ENCODE assay signal across 8 cellular contexts in genomic region chr1:161725888-161726630, GRCh38. TPM values are rescaled to one million over a fixed set of nuclear protein-coding genes. Genes with fewer than 3 reads are reported as not detected.
DNase-seq lines count a peak whose midpoint lies in the region; ATAC-seq, FAIRE-seq and TF ChIP-seq lines count a peak whose summit lies in the region.

No MANE protein-coding gene starts in this region.

- no peak for TF ChIP-seq RAD21 in A549 (conservative IDR thresholded peaks at IDR 0.05 in 1 of 2, IDR thresholded peaks at IDR 0.05 in 1 of 2)

- CTCF ChIA-PET in A549 (lab: Yijun Ruan, JAX): interaction anchor here (0.7 to 6.4 kb wide), 11 partner anchors 8 to 155 kb away, joined by 3 to 80 read pairs (median 3); no protein-coding TSS in a partner anchor
- CTCF ChIA-PET in Panc1 (lab: Charles Lee): interaction anchor here (0.7 to 2.4 kb wide), 3 partner anchors 12 to 23 kb away, joined by 4 to 9 read pairs (median 4); partner anchors contain the start of gene DUSP12
- CTCF ChIA-PET in activated naive CD4-positive, alpha-beta T cell treated with anti-CD3 and anti-CD28 coated beads for 36 hours (lab: Charles Lee): interaction anchor here (1.2 to 8.2 kb wide), 3 partner anchors 14 to 239 kb away, joined by 4 to 76 read pairs (median 5); partner anchors contain the start of gene DUSP12

- H3K9me3 ChIP-seq in A549 (no peaks in the 10 kb centered on the region), Panc1 (ENCODE audit: control insufficient read depth, insufficient read depth, low read depth, low read length) (no peaks in the 10 kb centered on the region), neutrophil (no peaks in the 10 kb centered on the region)

- H3K4me1 Mint-ChIP-seq in activated naive CD4-positive, alpha-beta T cell treated with anti-CD3 and anti-CD28 coated beads for 36 hours (ENCODE audit: low read depth): peaks cover 47% of the 10 kb centered on the region

- intact Hi-C loops in Panc1 (cut with micrococcal nuclease; ENCODE audit: unreplicated experiment): no loop called here
- intact Hi-C loops in activated naive CD4-positive, alpha-beta T cell treated with anti-CD3 and anti-CD28 coated beads for 36 hours (cut with micrococcal nuclease): loop anchor here (2.0 kb wide), 1 partner anchor 15 kb away; no protein-coding TSS in a partner anchor

- no peaks in the 10 kb centered on the region for H3K36me3 Mint-ChIP-seq in activated naive CD4-positive, alpha-beta T cell treated with anti-CD3 and anti-CD28 coated beads for 36 hours (ENCODE audit: low read depth)

- H3K27me3 ChIP-seq in Panc1 (ENCODE audit: control insufficient read depth, insufficient read depth, low read length) (no peaks in the 10 kb centered on the region), neutrophil (peaks cover 100% of the 10 kb centered on the region)

- H3K36me3 ChIP-seq in Panc1 (ENCODE audit: control insufficient read depth, insufficient read depth, low read length) (no peaks in the 10 kb centered on the region; the same call in 1 of the 2 replicates), neutrophil (no peaks in the 10 kb centered on the region)

- H3K9me3 Mint-ChIP-seq in activated naive CD4-positive, alpha-beta T cell treated with anti-CD3 and anti-CD28 coated beads for 36 hours: no peaks in the 10 kb centered on the region

- H3K27ac ChIP-seq in A549 (peak overlapping the region; percentile 90 to 97), Panc1 (ENCODE audit: low read length) (peak overlapping the region; percentile 68), neutrophil (peak overlapping the region; percentile 64)

- POLR2A ChIA-PET in A549 (lab: Yijun Ruan, JAX) (interaction anchor here (0.7 to 2.5 kb wide), 9 partner anchors 10 to 336 kb away, joined by 3 to 19 read pairs (median 8); partner anchors contain the start of gene DUSP12), Panc1 (lab: Charles Lee) (no interaction called here)

- ATAC-seq in A549 (peak; percentile 67 to 77), HG03135 (IDR thresholded peaks at IDR 0.05; ENCODE audit: unreplicated experiment) (peak; percentile 28), Panc1 (peak; percentile 70)

- H3K27me3 Mint-ChIP-seq in activated naive CD4-positive, alpha-beta T cell treated with anti-CD3 and anti-CD28 coated beads for 36 hours (ENCODE audit: low read depth): peaks cover 8% of the 10 kb centered on the region

- peaks cover 20% of the 10 kb centered on the region; the same call in 2 of the 3 replicates for H3K4me1 ChIP-seq in A549
- H3K4me1 ChIP-seq in Panc1 (ENCODE audit: control insufficient read depth, insufficient read depth, low read length): peaks cover 6% of the 10 kb centered on the region; the same call in 1 of the 2 replicates
- peaks cover 19 to 20% of the 10 kb centered on the region in 2 experiments for H3K4me1 ChIP-seq in neutrophil (ENCODE audit: control insufficient read depth in 1 of 2, insufficient read depth in 1 of 2, low read depth in 1 of 2, low read length in 1 of 2)

- in situ Hi-C loops in Panc1 (cut with HindIII; ENCODE audit: low pct_unique_long_range_greater_than_20kb, low sequenced_read_pairs): loop anchor here (25.0 kb wide), 1 partner anchor 189 kb away; the partner anchor contains the start of gene FCGR3A

- WGBS in A549 (ENCODE audit: missing lambda C conversion rate): 6% methylated on average over 37 of the region's 43 CpGs

- peak overlapping the region; percentile 11 for H3K27ac Mint-ChIP-seq in activated naive CD4-positive, alpha-beta T cell treated with anti-CD3 and anti-CD28 coated beads for 36 hours

- TF ChIP-seq POLR2A in A549 (IDR thresholded peaks at IDR 0.05; ENCODE audit: low read length) (peak; percentile 36), GM12892 (IDR thresholded peaks at IDR 0.05; ENCODE audit: low read depth, low read length) (no peak)

- FAIRE-seq in A549 (lab: Jason Lieb, UNC): no peak
- peak; percentile 40 for FAIRE-seq in GM12892 (lab: Jason Lieb, UNC)

- peak overlapping the region; percentile 76 for H3K4me3 Mint-ChIP-seq in activated naive CD4-positive, alpha-beta T cell treated with anti-CD3 and anti-CD28 coated beads for 36 hours

- TF ChIP-seq CTCF in A549 (IDR thresholded peaks at IDR 0.05): no peak; the same call in 2 of the 3 replicates
- TF ChIP-seq CTCF in Panc1 (IDR thresholded peaks at IDR 0.05): peak; percentile 28
- no peak for TF ChIP-seq CTCF in neutrophil (IDR thresholded peaks at IDR 0.05)

- BruUV-seq in Panc1 (replicated peaks; lab: Mats Ljungman, UMichigan): no TSS peak

- peak overlapping the region; percentile 90 for H3K4me2 ChIP-seq in A549

- no peak for TF ChIP-seq EP300 in A549 (IDR thresholded peaks at IDR 0.05)

- DNase-seq in A549 (ENCODE audit: low read depth in 1 of 2, low spot score in 1 of 2) (peak; percentile 60), GM12892 (ENCODE audit: insufficient read length) (peak; percentile 31), Panc1 (ENCODE audit: low read depth, low spot score) (no peak), globus pallidus (ENCODE audit: low spot score) (peak; percentile 12), NCI-H774 (lab: John Stamatoyannopoulos, UW) (no peak)
- peak; percentile 31 for DNase-seq in activated naive CD4-positive, alpha-beta T cell treated with anti-CD3 and anti-CD28 coated beads for 36 hours

- H3K4me3 ChIP-seq in A549: peak overlapping the region; percentile 73
- peak overlapping the region; percentile 56 to 89 for H3K4me3 ChIP-seq in Panc1 (ENCODE audit: low read depth in 2 of 2, low read length in 2 of 2)
- peak overlapping the region; percentile 78 to 82 for H3K4me3 ChIP-seq in neutrophil (ENCODE audit: low read depth in 1 of 2, low read length in 1 of 2)

TF ChIP-seq in A549, 52 proteins besides CTCF, POLR2A, EP300 and RAD21:
- TF ChIP-seq, protein P1, sequence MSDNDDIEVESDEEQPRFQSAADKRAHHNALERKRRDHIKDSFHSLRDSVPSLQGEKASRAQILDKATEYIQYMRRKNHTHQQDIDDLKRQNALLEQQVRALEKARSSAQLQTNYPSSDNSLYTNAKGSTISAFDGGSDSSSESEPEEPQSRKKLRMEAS (IDR thresholded peaks at IDR 0.05): peak; percentile 77
- TF ChIP-seq MAFK (IDR thresholded peaks at IDR 0.05; ENCODE audit: partially characterized antibody) (no peak), HES2 (IDR thresholded peaks at IDR 0.05) (no peak)
- TF ChIP-seq, protein P2, sequence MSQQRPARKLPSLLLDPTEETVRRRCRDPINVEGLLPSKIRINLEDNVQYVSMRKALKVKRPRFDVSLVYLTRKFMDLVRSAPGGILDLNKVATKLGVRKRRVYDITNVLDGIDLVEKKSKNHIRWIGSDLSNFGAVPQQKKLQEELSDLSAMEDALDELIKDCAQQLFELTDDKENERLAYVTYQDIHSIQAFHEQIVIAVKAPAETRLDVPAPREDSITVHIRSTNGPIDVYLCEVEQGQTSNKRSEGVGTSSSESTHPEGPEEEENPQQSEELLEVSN (IDR thresholded peaks at IDR 0.05; ENCODE audit: borderline replicate concordance, low read depth): peak; percentile 56; the same call in 1 of the 2 replicates
TF ChIP-seq in A549: peak in this region for 2.

RNA-seq across cellular contexts. Expression of gene FCRLB, which starts 4.7 kb away (rescaled TPM):
- polyA plus RNA-seq in A549 (2011; rRNA removed): 0.69 and 0.75 TPM in 2 replicates
- 1.1 and 1.6 TPM in 2 replicates for polyA plus RNA-seq in A549 (2012; cell fraction: cytosol; rRNA removed)
- polyA plus RNA-seq in A549 (2012; cell fraction: nucleus; rRNA removed): 1.3 and 1.7 TPM in 2 replicates
- 0.48 to 0.62 TPM (median 0.54 TPM) in 3 replicates for polyA plus RNA-seq in A549 (2017; fragmentation: RNase III; extraction: RNeasy Plus Mini Kit Qiagen cat#74134 plus additional on column Dnase treatment)
- polyA minus RNA-seq in A549 (2011; rRNA and poly(A)+ RNA removed): 0.34 and 0.70 TPM in 2 replicates
- polyA plus RNA-seq in GM12892 (2012; ENCODE audit: missing spikeins): 2.0 TPM
- 0.41 TPM for total RNA-seq in Panc1 (2021; ENCODE audit: unreplicated experiment)
- polyA plus RNA-seq in Panc1 (2012; ENCODE audit: insufficient read length): not detected
- total RNA-seq in activated naive CD4-positive, alpha-beta T cell treated with anti-CD3 and anti-CD28 coated beads for 36 hours: under 1 TPM; 0.10 TPM

RNA-seq across cellular contexts. Expression of gene FCRLA, which starts 19.0 kb away (rescaled TPM):
- polyA plus RNA-seq in A549 (2011; rRNA removed): 0.07 and 0.10 TPM in 2 replicates
- 0.04 TPM in 1 of 2 replicates, not detected in the other for polyA plus RNA-seq in A549 (2012; cell fraction: cytosol; rRNA removed)
- not detected in 2 replicates for polyA plus RNA-seq in A549 (2012; cell fraction: nucleus; rRNA removed)
- not detected in 3 replicates for polyA plus RNA-seq in A549 (2017; fragmentation: RNase III; extraction: RNeasy Plus Mini Kit Qiagen cat#74134 plus additional on column Dnase treatment)
- not detected in 2 replicates for polyA minus RNA-seq in A549 (2011; rRNA and poly(A)+ RNA removed)
- polyA plus RNA-seq in GM12892 (2012; ENCODE audit: missing spikeins): 133 TPM
- total RNA-seq in Panc1 (2021; ENCODE audit: unreplicated experiment): 0.15 TPM
- not detected for polyA plus RNA-seq in Panc1 (2012; ENCODE audit: insufficient read length)
- total RNA-seq in activated naive CD4-positive, alpha-beta T cell treated with anti-CD3 and anti-CD28 coated beads for 36 hours: not detected

RNA-seq across cellular contexts. Expression of gene DUSP12, which starts 23.5 kb away (rescaled TPM):
- polyA plus RNA-seq in A549 (2011; rRNA removed) (79.2 and 96.3 TPM in 2 replicates), A549 (2017; fragmentation: RNase III; extraction: RNeasy Plus Mini Kit Qiagen cat#74134 plus additional on column Dnase treatment) (47.3 to 50.2 TPM (median 49.6 TPM) in 3 replicates)
- 78.2 and 78.8 TPM in 2 replicates for polyA plus RNA-seq in A549 (2012; cell fraction: cytosol; rRNA removed)
- 39.7 and 56.0 TPM in 2 replicates for polyA plus RNA-seq in A549 (2012; cell fraction: nucleus; rRNA removed)
- polyA minus RNA-seq in A549 (2011; rRNA and poly(A)+ RNA removed): 12.0 and 22.2 TPM in 2 replicates
- polyA plus RNA-seq in GM12892 (2012; ENCODE audit: missing spikeins): 16.5 TPM
- 22.0 TPM for total RNA-seq in Panc1 (2021; ENCODE audit: unreplicated experiment)
- 17.3 TPM for polyA plus RNA-seq in Panc1 (2012; ENCODE audit: insufficient read length)
- total RNA-seq in activated naive CD4-positive, alpha-beta T cell treated with anti-CD3 and anti-CD28 coated beads for 36 hours: 10 to 100 TPM; 28.2 to 28.4 TPM

RNA-seq across cellular contexts. Expression of gene ATF6, which starts 40.1 kb away (rescaled TPM):
- polyA plus RNA-seq in A549 (2011; rRNA removed) (26.8 and 28.0 TPM in 2 replicates), A549 (2017; fragmentation: RNase III; extraction: RNeasy Plus Mini Kit Qiagen cat#74134 plus additional on column Dnase treatment) (8.6 to 9.2 TPM (median 9.0 TPM) in 3 replicates)
- 4.0 and 4.4 TPM in 2 replicates for polyA plus RNA-seq in A549 (2012; cell fraction: cytosol; rRNA removed)
- 3.5 and 4.4 TPM in 2 replicates for polyA plus RNA-seq in A549 (2012; cell fraction: nucleus; rRNA removed)
- polyA minus RNA-seq in A549 (2011; rRNA and poly(A)+ RNA removed): 15.5 and 17.9 TPM in 2 replicates
- 12.9 TPM for polyA plus RNA-seq in GM12892 (2012; ENCODE audit: missing spikeins)
- 16.4 TPM for total RNA-seq in Panc1 (2021; ENCODE audit: unreplicated experiment)
- 8.4 TPM for polyA plus RNA-seq in Panc1 (2012; ENCODE audit: insufficient read length)
- 10 to 100 TPM; 23.5 to 24.6 TPM for total RNA-seq in activated naive CD4-positive, alpha-beta T cell treated with anti-CD3 and anti-CD28 coated beads for 36 hours

Comparison
In these comparisons a context has a peak if more than half of its experiments do, and no peak if none do; other contexts are left out.
1. DNase-seq: peak in A549 (2 of 2), GM12892 (single experiment), activated naive CD4-positive, alpha-beta T cell treated with anti-CD3 and anti-CD28 coated beads for 36 hours (single experiment) and globus pallidus (single experiment); none in Panc1 (single experiment) and NCI-H774 (single experiment).
2. Peak in every context shown above with its lines, with median percentiles within 50 percentile points of each other: ATAC-seq, H3K27ac ChIP-seq and H3K4me3 ChIP-seq.